ENCODE assay signal across 8 cellular contexts in genomic region chr12:57752668-57753000, GRCh38. TPM values are rescaled to one million over a fixed set of nuclear protein-coding genes. Genes with fewer than 3 reads are reported as not detected.
DNase-seq lines count a peak whose midpoint lies in the region; ATAC-seq, FAIRE-seq and TF ChIP-seq lines count a peak whose summit lies in the region.

No MANE protein-coding gene starts in this region.

- peaks cover 54% of the 10 kb centered on the region for H3K79me2 ChIP-seq in Loucy (ENCODE audit: insufficient read depth, low read length)

- H3K27ac ChIP-seq in coronary artery, result peak overlapping the region; percentile 54 to 91

- no peaks in the 10 kb centered on the region for H3K27me3 Mint-ChIP-seq in natural killer cell treated with Interleukin-12 subunit alpha and Interleukin-12 subunit beta and Interleukin-15 and Interleukin-18, amount 100 ng/mL, for 72 hours

- DNase-seq in AG10803 (ENCODE audit: low read depth) (no peak), coronary artery (ENCODE audit: low spot score) (no peak), NCI-H1436 (lab: John Stamatoyannopoulos, UW) (no peak), HTR-8/SVneo (ENCODE audit: insufficient read length, low spot score) (no peak), midbrain (lab: John Stamatoyannopoulos, UW) (no peak)
- DNase-seq in natural killer cell treated with Interleukin-12 subunit alpha and Interleukin-12 subunit beta and Interleukin-15 and Interleukin-18, amount 100 ng/mL, for 72 hours (ENCODE audit: low spot score), result no peak

- peaks cover 38% of the 10 kb centered on the region for H4K20me1 ChIP-seq in Loucy (ENCODE audit: insufficient read depth, low read length, poor library complexity, severe bottlenecking)

- H3K27ac Mint-ChIP-seq in natural killer cell treated with Interleukin-12 subunit alpha and Interleukin-12 subunit beta and Interleukin-15 and Interleukin-18, amount 100 ng/mL, for 72 hours, result peak overlapping the region; percentile 88 to 90

- no peaks in the 10 kb centered on the region for H3K9me3 ChIP-seq in Loucy (ENCODE audit: insufficient read depth, low read depth, low read length)

- peaks cover 41% of the 10 kb centered on the region for H3K4me1 ChIP-seq in Loucy (ENCODE audit: insufficient read depth, low read length, poor library complexity, severe bottlenecking)

- H3K9me2 ChIP-seq in Loucy (replicated peaks; ENCODE audit: low read depth, low read length), result no peaks in the 10 kb centered on the region

- H3K36me3 Mint-ChIP-seq in natural killer cell treated with Interleukin-12 subunit alpha and Interleukin-12 subunit beta and Interleukin-15 and Interleukin-18, amount 100 ng/mL, for 72 hours, result peaks cover 19% of the 10 kb centered on the region

- H3K4me3 Mint-ChIP-seq in natural killer cell treated with Interleukin-12 subunit alpha and Interleukin-12 subunit beta and Interleukin-15 and Interleukin-18, amount 100 ng/mL, for 72 hours, result peak overlapping the region; percentile 94

- H3K9me3 Mint-ChIP-seq in natural killer cell treated with Interleukin-12 subunit alpha and Interleukin-12 subunit beta and Interleukin-15 and Interleukin-18, amount 100 ng/mL, for 72 hours, result no peaks in the 10 kb centered on the region

- H3K4me3 ChIP-seq in AG10803 (ENCODE audit: low read length), result peak overlapping the region; percentile 84
- peak overlapping the region; percentile 64 for H3K4me3 ChIP-seq in Loucy (ENCODE audit: low read length, poor library complexity, severe bottlenecking)
- H3K4me3 ChIP-seq in coronary artery, result peak overlapping the region; percentile 80

- no peak for ATAC-seq in natural killer cell treated with Interleukin-12 subunit alpha and Interleukin-12 subunit beta and Interleukin-15 and Interleukin-18, amount 100 ng/mL, for 72 hours
- ATAC-seq in GM21723 (IDR thresholded peaks at IDR 0.05; ENCODE audit: unreplicated experiment), result no peak

- peaks cover 55% of the 10 kb centered on the region in 2 donors for H3K4me1 Mint-ChIP-seq in natural killer cell treated with Interleukin-12 subunit alpha and Interleukin-12 subunit beta and Interleukin-15 and Interleukin-18, amount 100 ng/mL, for 72 hours (ENCODE audit: low read depth in 2 of 2)

- peaks cover 14% of the 10 kb centered on the region for H3K36me3 ChIP-seq in Loucy (ENCODE audit: insufficient read depth, low read length)

- no peaks in the 10 kb centered on the region for H3K27me3 ChIP-seq in Loucy (ENCODE audit: insufficient read depth, low read length, poor library complexity, severe bottlenecking)

- peaks cover 7% of the 10 kb centered on the region for H3F3A ChIP-seq in Loucy (ENCODE audit: low read depth)

- H3K9ac ChIP-seq in Loucy (ENCODE audit: low read depth, low read length, poor library complexity, severe bottlenecking), result peak overlapping the region; percentile 33

- H3K4me2 ChIP-seq in Loucy (ENCODE audit: low read depth, low read length, poor library complexity, severe bottlenecking), result peak overlapping the region; percentile 82

- no peak for FAIRE-seq in HTR-8/SVneo (lab: Jason Lieb, UNC)

- TF ChIP-seq CTCF in AG10803 (conservative IDR thresholded peaks at IDR 0.05; ENCODE audit: low read length), result no peak
- no peak for TF ChIP-seq CTCF in Loucy (conservative IDR thresholded peaks at IDR 0.05; ENCODE audit: low read length)
- no peak for TF ChIP-seq CTCF in coronary artery (IDR thresholded peaks at IDR 0.05)

- H2AFZ ChIP-seq in Loucy (ENCODE audit: low read length), result peak overlapping the region; percentile 33; the same call in 1 of the 2 replicates

RNA-seq across cellular contexts. Expression of gene CDK4, which starts 0.5 kb away (rescaled TPM):
- total RNA-seq in natural killer cell treated with Interleukin-12 subunit alpha and Interleukin-12 subunit beta and Interleukin-15 and Interleukin-18, amount 100 ng/mL, for 72 hours, result 100 to 1,000 TPM; 111 to 278 TPM

RNA-seq across cellular contexts. Expression of gene MARCHF9, which starts 2.3 kb away (rescaled TPM):
- 10 to 100 TPM; 15.8 to 17.0 TPM for total RNA-seq in natural killer cell treated with Interleukin-12 subunit alpha and Interleukin-12 subunit beta and Interleukin-15 and Interleukin-18, amount 100 ng/mL, for 72 hours

RNA-seq across cellular contexts. Expression of gene TSPAN31, which starts 7.8 kb away (rescaled TPM):
- 10 to 100 TPM; 14.4 to 34.9 TPM for total RNA-seq in natural killer cell treated with Interleukin-12 subunit alpha and Interleukin-12 subunit beta and Interleukin-15 and Interleukin-18, amount 100 ng/mL, for 72 hours

RNA-seq across cellular contexts. Expression of gene AGAP2, which starts 14.1 kb away (rescaled TPM):
- total RNA-seq in natural killer cell treated with Interleukin-12 subunit alpha and Interleukin-12 subunit beta and Interleukin-15 and Interleukin-18, amount 100 ng/mL, for 72 hours, result 10 to 100 TPM; 47.5 to 54.1 TPM

RNA-seq across cellular contexts. Expression of gene CYP27B1, which starts 14.2 kb away (rescaled TPM):
- total RNA-seq in natural killer cell treated with Interleukin-12 subunit alpha and Interleukin-12 subunit beta and Interleukin-15 and Interleukin-18, amount 100 ng/mL, for 72 hours, result 10 to 100 TPM; 11.7 to 18.8 TPM
